Comparison of ENCODE assay signal across 1 cellular context in the genomic region with DNA sequence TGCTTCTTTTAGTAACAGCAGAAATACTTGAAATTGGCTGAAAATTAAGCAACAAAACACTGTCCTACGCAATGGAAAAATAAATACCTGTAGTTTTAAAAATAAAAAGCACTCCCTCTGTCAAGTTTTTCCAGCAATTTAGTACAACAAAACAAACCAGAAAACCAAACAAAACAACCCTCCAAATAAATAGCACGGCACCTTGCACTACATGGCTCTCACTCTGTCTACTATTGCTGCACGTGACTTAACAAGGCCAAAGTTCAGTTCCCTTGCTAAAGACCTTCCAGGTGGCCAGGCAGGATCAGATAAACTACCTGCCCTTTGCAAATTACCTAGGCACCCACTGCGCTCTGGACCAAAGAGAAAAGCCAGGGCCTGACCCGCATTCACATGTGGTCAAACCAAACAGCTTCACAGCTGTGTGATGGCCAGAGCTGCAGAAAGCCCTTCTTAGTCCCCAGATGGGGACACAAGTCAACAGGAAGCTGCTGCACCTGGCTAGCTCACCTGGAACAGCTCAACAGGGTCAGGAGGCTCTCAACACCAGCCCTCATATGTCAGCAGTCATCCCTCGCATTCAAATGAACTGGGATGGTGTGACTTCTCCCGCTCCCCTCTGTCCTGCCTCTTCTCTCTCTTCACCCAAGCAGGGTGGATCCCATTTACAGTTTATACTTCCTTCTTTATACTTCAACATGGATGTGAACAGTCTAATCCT.
TF ChIP-seq lines count a peak whose summit lies in the region.

No MANE protein-coding gene starts in this region.

TF ChIP-seq in IMR-90, 13 proteins besides CTCF, POLR2A, EP300 and RAD21:
- TF ChIP-seq RFX5 (IDR thresholded peaks at IDR 0.05; ENCODE audit: low read depth, low read length): no peak
- TF ChIP-seq MXI1 (IDR thresholded peaks at IDR 0.05; ENCODE audit: borderline replicate concordance, low read depth, low read length): no peak
- TF ChIP-seq NFE2L2 (IDR thresholded peaks at IDR 0.05; ENCODE audit: low read depth, low read length): no peak
- no peak for TF ChIP-seq RCOR1 (IDR thresholded peaks at IDR 0.05; ENCODE audit: insufficient replicate concordance, low read length)
- TF ChIP-seq BHLHE40 (IDR thresholded peaks at IDR 0.05; ENCODE audit: low read depth, low read length): no peak
- TF ChIP-seq, protein P1, sequence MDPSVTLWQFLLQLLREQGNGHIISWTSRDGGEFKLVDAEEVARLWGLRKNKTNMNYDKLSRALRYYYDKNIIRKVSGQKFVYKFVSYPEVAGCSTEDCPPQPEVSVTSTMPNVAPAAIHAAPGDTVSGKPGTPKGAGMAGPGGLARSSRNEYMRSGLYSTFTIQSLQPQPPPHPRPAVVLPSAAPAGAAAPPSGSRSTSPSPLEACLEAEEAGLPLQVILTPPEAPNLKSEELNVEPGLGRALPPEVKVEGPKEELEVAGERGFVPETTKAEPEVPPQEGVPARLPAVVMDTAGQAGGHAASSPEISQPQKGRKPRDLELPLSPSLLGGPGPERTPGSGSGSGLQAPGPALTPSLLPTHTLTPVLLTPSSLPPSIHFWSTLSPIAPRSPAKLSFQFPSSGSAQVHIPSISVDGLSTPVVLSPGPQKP (IDR thresholded peaks at IDR 0.05; ENCODE audit: borderline replicate concordance, low read depth, low read length): no peak
- no peak for TF ChIP-seq MAFK (IDR thresholded peaks at IDR 0.05; ENCODE audit: low read depth, low read length)
- no peak for TF ChIP-seq FOS (IDR thresholded peaks at IDR 0.05; ENCODE audit: low read depth, low read length)
- no peak for TF ChIP-seq CEBPB (IDR thresholded peaks at IDR 0.05; ENCODE audit: low read depth, low read length)
- TF ChIP-seq CHD1 (IDR thresholded peaks at IDR 0.05; ENCODE audit: low read depth, low read length): no peak
- no peak for TF ChIP-seq MAZ (IDR thresholded peaks at IDR 0.05; ENCODE audit: borderline replicate concordance, low read depth, low read length)
- TF ChIP-seq, protein P2, sequence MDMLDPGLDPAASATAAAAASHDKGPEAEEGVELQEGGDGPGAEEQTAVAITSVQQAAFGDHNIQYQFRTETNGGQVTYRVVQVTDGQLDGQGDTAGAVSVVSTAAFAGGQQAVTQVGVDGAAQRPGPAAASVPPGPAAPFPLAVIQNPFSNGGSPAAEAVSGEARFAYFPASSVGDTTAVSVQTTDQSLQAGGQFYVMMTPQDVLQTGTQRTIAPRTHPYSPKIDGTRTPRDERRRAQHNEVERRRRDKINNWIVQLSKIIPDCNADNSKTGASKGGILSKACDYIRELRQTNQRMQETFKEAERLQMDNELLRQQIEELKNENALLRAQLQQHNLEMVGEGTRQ (IDR thresholded peaks at IDR 0.05; ENCODE audit: low read depth, low read length): no peak
- no peak for TF ChIP-seq SMC3 (IDR thresholded peaks at IDR 0.05; ENCODE audit: low read depth, low read length)
TF ChIP-seq in IMR-90: peak in this region for 0.
